Comparison of ENCODE assay signal across 12 cellular contexts in genomic region chr1:214476958-214477870, GRCh38.
DNase-seq lines count a peak whose midpoint lies in the region; ATAC-seq lines count a peak whose summit lies in the region.
"Had no signal": no experiment of that assay in that cellular context is flagged by ENCODE, and none has a peak within 500 bp of the region (broad histone marks: within the 10 kb centered on the region; RNA-seq: fewer than 3 reads in every experiment).

No MANE protein-coding gene starts in this region.

- H3K4me3 ChIP-seq in skeletal muscle cell (ENCODE audit: low read depth, low read length): no peak overlapping the region
- H3K4me3 ChIP-seq: uterus had no signal

- ATAC-seq in HG02884 (IDR thresholded peaks at IDR 0.05; ENCODE audit: unreplicated experiment): no peak

- DNase-seq in GM04504 (ENCODE audit: low read depth) (peak; percentile 95), RPMI7951 (ENCODE audit: low read depth) (peak; percentile 82), fibroblast of peridontal ligament (ENCODE audit: extremely low read depth) (peak; percentile 95), skeletal muscle cell (ENCODE audit: low read depth) (peak; percentile 84), HUDEP-2 (lab: John Stamatoyannopoulos, UW; ENCODE audit: unreplicated experiment in 76 of 76) (no peak), NOMO-1 (lab: John Stamatoyannopoulos, UW; ENCODE audit: unreplicated experiment in 2 of 2) (no peak)
- no peak for DNase-seq in activated CD4-positive, alpha-beta T cell treated with anti-CD3 and anti-CD28 coated beads, Interleukin-2, amount 50 U/mL, for 48 hours
- DNase-seq: activated T-cell treated with anti-CD3 and anti-CD28 coated beads, Interleukin-2, amount 50 U/mL, for 24 hours; stimulated activated CD4-positive, alpha-beta T cell treated with anti-CD3 and anti-CD28 coated beads, Interleukin-4, amount 100 ng/mL, for 1 hour; SW 1271; uterus had no signal

Comparison
In these comparisons a context has a peak if more than half of its experiments do, and no peak if none do; other contexts are left out.
1. DNase-seq: peak in GM04504 (single experiment), RPMI7951 (single experiment), fibroblast of peridontal ligament (single experiment) and skeletal muscle cell (single experiment); none in activated CD4-positive, alpha-beta T cell treated with anti-CD3 and anti-CD28 coated beads, Interleukin-2, amount 50 U/mL, for 48 hours (0 of 2), HUDEP-2 (0 of 76) and NOMO-1 (0 of 2).